8 cellular contexts compared by ENCODE assay signal in genomic region chr3:39405687-39406367, GRCh38. TPM values are rescaled to one million over a fixed set of nuclear protein-coding genes. Genes with fewer than 3 reads are reported as not detected.
A peak's percentile ranks its signal among the peaks of the same experiment; 100 is the strongest.
DNase-seq lines count a peak whose midpoint lies in the region; ATAC-seq and TF ChIP-seq lines count a peak whose summit lies in the region.

No MANE protein-coding gene starts in this region.

- H3K4me3 ChIP-seq in GM08714 (ENCODE audit: low read length) (peak overlapping the region; percentile 27), fibroblast of the aortic adventitia (ENCODE audit: low read depth, low read length) (peak overlapping the region; percentile 90), retinal pigment epithelial cell (ENCODE audit: low read length) (peak overlapping the region; percentile 89)

- peaks cover 29% of the 10 kb centered on the region for H3K4me1 Mint-ChIP-seq in T-helper 17 cell

- ATAC-seq in T-helper 17 cell: no peak
- no peak for ATAC-seq in GM18870 (IDR thresholded peaks at IDR 0.05; ENCODE audit: unreplicated experiment)
- ATAC-seq in HG03520 (IDR thresholded peaks at IDR 0.05; ENCODE audit: unreplicated experiment): no peak

- H3K27me3 Mint-ChIP-seq in T-helper 17 cell: no peaks in the 10 kb centered on the region

- H3K4me3 Mint-ChIP-seq in T-helper 17 cell: peak overlapping the region; percentile 98

- H3K9me3 ChIP-seq in T-helper 17 cell (ENCODE audit: control insufficient read depth, low read length, poor library complexity, severe bottlenecking): no peaks in the 10 kb centered on the region

- DNase-seq in T-helper 17 cell (no peak), fibroblast of the aortic adventitia (ENCODE audit: low read depth) (no peak), retinal pigment epithelial cell (ENCODE audit: low read depth) (no peak), NCI-H187 (lab: John Stamatoyannopoulos, UW) (no peak)
- DNase-seq in central memory CD4-positive, alpha-beta T cell: no peak

- peaks cover 4% of the 10 kb centered on the region for H3K36me3 Mint-ChIP-seq in T-helper 17 cell (ENCODE audit: low read depth)

- TF ChIP-seq CTCF in fibroblast of the aortic adventitia (IDR thresholded peaks at IDR 0.05; ENCODE audit: insufficient read depth, low read length): no peak
- TF ChIP-seq CTCF in retinal pigment epithelial cell (conservative IDR thresholded peaks at IDR 0.05; ENCODE audit: low read depth, low read length): no peak

- peak overlapping the region; percentile 98 for H3K27ac Mint-ChIP-seq in T-helper 17 cell

RNA-seq across cellular contexts. Expression of gene RPSA, which starts 0.7 kb away (rescaled TPM):
- total RNA-seq in T-helper 17 cell: 1,000 to 10,000 TPM; 1,939 to 2,030 TPM
- total RNA-seq in fibroblast of the aortic adventitia (ENCODE audit: low replicate concordance): 514 and 1,413 TPM in 2 replicates

RNA-seq across cellular contexts. Expression of gene SLC25A38, which starts 22.7 kb away (rescaled TPM):
- 10 to 100 TPM; 39.9 to 55.4 TPM for total RNA-seq in T-helper 17 cell
- total RNA-seq in fibroblast of the aortic adventitia (ENCODE audit: low replicate concordance): 19.3 and 39.5 TPM in 2 replicates

Comparison
In these comparisons a context has a peak if more than half of its experiments do, and no peak if none do; other contexts are left out.
1. H3K4me3 ChIP-seq: peak in every context shown above with its lines; median percentile 90 in fibroblast of the aortic adventitia; 89 in retinal pigment epithelial cell; 27 in GM08714.